14 cellular contexts compared by ENCODE assay signal in genomic region chr10:100829933-100830727, GRCh38.
A peak's percentile ranks its signal among the peaks of the same experiment; 100 is the strongest.
DNase-seq lines count a peak whose midpoint lies in the region; ATAC-seq and TF ChIP-seq lines count a peak whose summit lies in the region.
"Had no signal": no experiment of that assay in that cellular context is flagged by ENCODE, and none has a peak within 500 bp of the region (broad histone marks: within the 10 kb centered on the region; RNA-seq: fewer than 3 reads in every experiment).

No MANE protein-coding gene starts in this region.

- intact Hi-C loops in CD4-positive, alpha-beta memory T cell (cut with micrococcal nuclease), result no loop called here
- intact Hi-C loops in dendritic cell treated with granulocyte-macrophage colony-stimulating factor and Interleukin-4, amounts not matched to agents 40 ng/mL and 50 ng/mL, for 4 days (cut with micrococcal nuclease), result no loop called here

- peaks cover 0 to 2% (median 0%) of the 10 kb centered on the region in 8 donors for H3K9me3 Mint-ChIP-seq in CD4-positive, alpha-beta memory T cell
- no peaks in the 10 kb centered on the region for H3K9me3 Mint-ChIP-seq in dendritic cell treated with granulocyte-macrophage colony-stimulating factor and Interleukin-4, amounts not matched to agents 40 ng/mL and 50 ng/mL, for 4 days
- H3K9me3 Mint-ChIP-seq in neural progenitor cell, result peaks cover 7% of the 10 kb centered on the region

- H3K79me2 ChIP-seq in neural progenitor cell (ENCODE audit: low read depth) (no peaks in the 10 kb centered on the region), GM23248 (ENCODE audit: insufficient read depth) (no peaks in the 10 kb centered on the region)

- H3K4me1 Mint-ChIP-seq in CD4-positive, alpha-beta memory T cell, result peaks cover 14 to 47% (median 24%) of the 10 kb centered on the region in 4 donors
- peaks cover 42% of the 10 kb centered on the region for H3K4me1 Mint-ChIP-seq in dendritic cell treated with granulocyte-macrophage colony-stimulating factor and Interleukin-4, amounts not matched to agents 40 ng/mL and 50 ng/mL, for 4 days (ENCODE audit: low read depth)
- peaks cover 29% of the 10 kb centered on the region for H3K4me1 Mint-ChIP-seq in neural progenitor cell

- peaks cover 29% of the 10 kb centered on the region for H3K4me1 ChIP-seq in CD4-positive, alpha-beta memory T cell (ENCODE audit: insufficient read depth, low read length)
- H3K4me1 ChIP-seq in HUES6 (ENCODE audit: control insufficient read depth, insufficient read depth, low read length) (peaks cover 21% of the 10 kb centered on the region), neural progenitor cell (peaks cover 39% of the 10 kb centered on the region), GM23248 (ENCODE audit: insufficient read depth) (no peaks in the 10 kb centered on the region)

- POLR2A ChIA-PET in CD4-positive, alpha-beta memory T cell (lab: Charles Lee; ENCODE audit: partially characterized antibody), result no interaction called here

- peak overlapping the region in 2 of 7 donors; percentile 8 to 43 for H3K27ac Mint-ChIP-seq in CD4-positive, alpha-beta memory T cell
- no peak overlapping the region for H3K27ac Mint-ChIP-seq in dendritic cell treated with granulocyte-macrophage colony-stimulating factor and Interleukin-4, amounts not matched to agents 40 ng/mL and 50 ng/mL, for 4 days
- H3K27ac Mint-ChIP-seq in neural progenitor cell, result no peak overlapping the region

- peak overlapping the region; percentile 29 for H3K4me2 ChIP-seq in neural progenitor cell
- H3K4me2 ChIP-seq in GM23248 (ENCODE audit: unreplicated experiment), result no peak overlapping the region

- peaks cover 34% of the 10 kb centered on the region for H3F3A ChIP-seq in neural progenitor cell (ENCODE audit: low read depth)
- H3F3A ChIP-seq in GM23248 (ENCODE audit: insufficient read depth), result no peaks in the 10 kb centered on the region

- peaks cover 58 to 70% of the 10 kb centered on the region in 2 donors for H3K27me3 Mint-ChIP-seq in CD4-positive, alpha-beta memory T cell
- peaks cover 86% of the 10 kb centered on the region for H3K27me3 Mint-ChIP-seq in dendritic cell treated with granulocyte-macrophage colony-stimulating factor and Interleukin-4, amounts not matched to agents 40 ng/mL and 50 ng/mL, for 4 days
- H3K27me3 Mint-ChIP-seq in neural progenitor cell (ENCODE audit: insufficient read depth, low read depth), result peaks cover 70% of the 10 kb centered on the region

- H3K36me3 Mint-ChIP-seq in CD4-positive, alpha-beta memory T cell, result no peaks in the 10 kb centered on the region
- no peaks in the 10 kb centered on the region for H3K36me3 Mint-ChIP-seq in dendritic cell treated with granulocyte-macrophage colony-stimulating factor and Interleukin-4, amounts not matched to agents 40 ng/mL and 50 ng/mL, for 4 days (ENCODE audit: low read depth)
- no peaks in the 10 kb centered on the region for H3K36me3 Mint-ChIP-seq in neural progenitor cell

- H2AFZ ChIP-seq in neural progenitor cell (replicated peaks) (no peak overlapping the region), GM23248 (no peak overlapping the region)

- H3K9ac ChIP-seq in HUES6 (ENCODE audit: low read length) (no peak overlapping the region), neural progenitor cell (no peak overlapping the region), GM23248 (no peak overlapping the region)
- H3K9ac ChIP-seq: BLaER1 treated with 17β-estradiol and CSF1 and Interleukin-3, amounts not matched to agents 10 nM and 100 nM had no signal

- 14 to 16% methylated on average over 43 to 44 of the region's 44 CpGs for WGBS in GM23248 (ENCODE audit: low coverage in 1 of 2, low lambda C conversion rate in 2 of 2, missing lambda C conversion rate in 2 of 2), 2 experiments

- TF ChIP-seq CTCF in neural progenitor cell (IDR thresholded peaks at IDR 0.05) (no peak), GM10266 (IDR thresholded peaks at IDR 0.05; ENCODE audit: control insufficient read depth, insufficient read depth, low read depth, missing control alignments) (no peak)

- peak overlapping the region; percentile 55 to 90 (median 76) for H3K4me3 Mint-ChIP-seq in CD4-positive, alpha-beta memory T cell
- H3K4me3 Mint-ChIP-seq in dendritic cell treated with granulocyte-macrophage colony-stimulating factor and Interleukin-4, amounts not matched to agents 40 ng/mL and 50 ng/mL, for 4 days, result peak overlapping the region; percentile 55
- H3K4me3 Mint-ChIP-seq in neural progenitor cell, result peak overlapping the region; percentile 79

- peaks cover 47% of the 10 kb centered on the region for H3K27me3 ChIP-seq in CD4-positive, alpha-beta memory T cell (ENCODE audit: insufficient read depth, low read length)
- H3K27me3 ChIP-seq in HUES6 (ENCODE audit: control insufficient read depth, insufficient read depth, low read length), result peaks cover 100% of the 10 kb centered on the region
- peaks cover 100% of the 10 kb centered on the region for H3K27me3 ChIP-seq in neural progenitor cell
- peaks cover 91% of the 10 kb centered on the region for H3K27me3 ChIP-seq in GM23248 (replicated peaks; ENCODE audit: insufficient read depth)

- no peaks in the 10 kb centered on the region for H3K9me2 ChIP-seq in GM23248 (ENCODE audit: insufficient read depth)

- DNase-seq in CD4-positive, alpha-beta memory T cell, result no peak
- peak; percentile 65 for DNase-seq in neural progenitor cell (ENCODE audit: low spot score)
- no peak for DNase-seq in GM10266 (ENCODE audit: extremely low spot score)
- DNase-seq in GM23248, result no peak
- DNase-seq: amygdala, dorsolateral prefrontal cortex, mucosa of descending colon, NCI-H1092 treated with DMSO at 0.1 percent for 48 hours, NCI-H446 treated with DMSO at 0.1 percent for 48 hours, right lobe of liver had no signal

- no peak overlapping the region for H3K27ac ChIP-seq in CD4-positive, alpha-beta memory T cell (ENCODE audit: low read depth, low read length)
- H3K27ac ChIP-seq in HUES6 (ENCODE audit: low read depth, low read length) (no peak overlapping the region), neural progenitor cell (no peak overlapping the region), GM23248 (no peak overlapping the region)
- H3K27ac ChIP-seq: BLaER1 treated with 17β-estradiol and CSF1 and Interleukin-3, amounts not matched to agents 10 nM and 100 nM; dorsolateral prefrontal cortex; right lobe of liver had no signal

- no peak overlapping the region for H3K4me3 ChIP-seq in CD4-positive, alpha-beta memory T cell (ENCODE audit: low read length in 2 of 2)
- peak overlapping the region; percentile 42; the same call in 1 of the 2 replicates for H3K4me3 ChIP-seq in HUES6 (ENCODE audit: low read depth, low read length)
- no peak overlapping the region for H3K4me3 ChIP-seq in neural progenitor cell
- no peak overlapping the region for H3K4me3 ChIP-seq in GM23248
- H3K4me3 ChIP-seq: mucosa of descending colon had no signal

- H4K20me1 ChIP-seq in neural progenitor cell (ENCODE audit: low read depth), result peaks cover 63% of the 10 kb centered on the region
- no peaks in the 10 kb centered on the region for H4K20me1 ChIP-seq in GM23248 (ENCODE audit: insufficient read depth)

- no peaks in the 10 kb centered on the region for H3K36me3 ChIP-seq in CD4-positive, alpha-beta memory T cell (ENCODE audit: insufficient read depth, low read length)
- H3K36me3 ChIP-seq in HUES6 (ENCODE audit: control insufficient read depth, insufficient read depth, low read length) (no peaks in the 10 kb centered on the region), neural progenitor cell (no peaks in the 10 kb centered on the region), GM23248 (ENCODE audit: low read depth) (no peaks in the 10 kb centered on the region)
- H3K36me3 ChIP-seq: BLaER1 treated with 17β-estradiol and CSF1 and Interleukin-3, amounts not matched to agents 10 nM and 100 nM; right lobe of liver had no signal

- in situ Hi-C loops in GM23248 (cut with MboI), result no loop called here

- H3K9me3 ChIP-seq in CD4-positive, alpha-beta memory T cell (ENCODE audit: control insufficient read depth in 1 of 2, low read length in 2 of 2), result no peaks in the 10 kb centered on the region
- no peaks in the 10 kb centered on the region for H3K9me3 ChIP-seq in HUES6 (ENCODE audit: control insufficient read depth, insufficient read depth, low read depth, low read length)
- H3K9me3 ChIP-seq in neural progenitor cell (ENCODE audit: low read depth), result no peaks in the 10 kb centered on the region
- no peaks in the 10 kb centered on the region for H3K9me3 ChIP-seq in GM23248 (ENCODE audit: low read depth)
- H3K9me3 ChIP-seq: mucosa of descending colon, right lobe of liver had no signal

- CTCF ChIA-PET in CD4-positive, alpha-beta memory T cell (lab: Charles Lee; ENCODE audit: partially characterized antibody), result no interaction called here

- ATAC-seq in HG03196 (IDR thresholded peaks at IDR 0.05; ENCODE audit: unreplicated experiment), result no peak
- ATAC-seq: mucosa of descending colon had no signal
